ENCODE assay signal across 1 cellular context in the genomic region with DNA sequence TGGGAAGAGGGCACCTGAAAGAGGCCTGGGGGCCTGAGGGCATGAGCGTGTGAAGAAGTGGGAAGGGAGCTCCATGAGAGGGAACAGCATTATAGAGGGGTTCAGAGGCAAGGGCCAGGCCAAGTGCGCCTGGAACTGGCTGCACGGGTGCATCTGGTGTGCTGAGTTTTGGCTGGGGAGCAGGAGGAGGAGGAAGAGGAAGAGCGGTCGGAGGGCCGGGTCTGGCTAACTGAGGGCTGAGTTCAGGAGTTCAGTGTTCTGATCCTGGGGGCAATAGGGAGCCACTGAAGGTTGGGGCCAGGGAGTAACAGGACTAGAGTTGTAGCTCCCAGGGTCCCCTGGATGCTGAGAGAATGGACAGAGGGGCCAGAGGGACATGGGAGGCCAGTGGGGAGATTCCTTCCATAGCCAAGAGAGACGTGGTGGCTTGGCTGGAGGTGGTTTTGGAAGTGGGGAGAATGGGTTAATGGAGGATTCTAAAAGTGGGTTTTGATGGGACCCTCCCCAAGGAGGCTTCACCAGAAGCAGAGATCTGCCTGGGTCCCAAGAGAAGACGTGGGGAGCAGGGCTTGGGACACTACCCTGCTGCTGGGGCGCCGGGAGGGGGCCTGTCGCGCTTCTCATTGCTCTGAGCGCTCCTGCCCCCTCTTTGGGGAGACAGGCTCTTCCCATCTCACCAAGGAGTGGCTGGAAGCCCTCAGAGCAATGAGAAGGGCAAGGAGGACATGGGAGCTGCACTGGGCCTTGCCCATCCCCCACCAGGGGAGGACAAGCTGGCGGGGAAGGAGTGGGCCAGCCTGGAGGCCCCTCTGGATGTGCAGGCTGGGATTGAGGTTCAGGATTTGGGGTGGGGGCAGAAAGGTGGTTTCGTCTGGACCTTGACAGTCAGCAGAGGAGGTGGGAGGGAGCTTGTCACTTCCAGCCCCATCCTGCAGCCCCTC.
TF ChIP-seq lines count a peak whose summit lies in the region.

No MANE protein-coding gene starts in this region.

TF ChIP-seq in HepG2, 621 proteins besides CTCF, POLR2A, EP300 and RAD21 (continued from another document and continues in another):
- TF ChIP-seq HMG20A (CRISPR knock-in tag; IDR thresholded peaks at IDR 0.05; ENCODE audit: borderline replicate concordance) = no peak
- TF ChIP-seq CHD2 (IDR thresholded peaks at IDR 0.05; ENCODE audit: low read depth, low read length) = no peak
- TF ChIP-seq KAT7 (CRISPR knock-in tag; IDR thresholded peaks at IDR 0.05; ENCODE audit: borderline replicate concordance) = no peak
- TF ChIP-seq ZNF431 (CRISPR knock-in tag; IDR thresholded peaks at IDR 0.05; ENCODE audit: borderline replicate concordance, low read depth) = no peak
- TF ChIP-seq ZNF329 (CRISPR knock-in tag; IDR thresholded peaks at IDR 0.05; ENCODE audit: low read depth) = no peak
- no peak for TF ChIP-seq BCLAF1 (IDR thresholded peaks at IDR 0.05)
- no peak for TF ChIP-seq NFE2L2 (IDR thresholded peaks at IDR 0.05; ENCODE audit: low read length)
- TF ChIP-seq TGIF2 (CRISPR knock-in tag; IDR thresholded peaks at IDR 0.05) = no peak
- TF ChIP-seq ZNF746 (CRISPR knock-in tag; IDR thresholded peaks at IDR 0.05) = no peak
- TF ChIP-seq ZNF563 (CRISPR knock-in tag; IDR thresholded peaks at IDR 0.05) = no peak
- TF ChIP-seq FOSL2 (CRISPR knock-in tag; IDR thresholded peaks at IDR 0.05) = no peak
- TF ChIP-seq PLSCR1 (CRISPR knock-in tag; IDR thresholded peaks at IDR 0.05; ENCODE audit: borderline replicate concordance) = no peak
- TF ChIP-seq IRX3 (CRISPR knock-in tag; IDR thresholded peaks at IDR 0.05; ENCODE audit: borderline replicate concordance, low read depth) = no peak
- TF ChIP-seq, protein P1, sequence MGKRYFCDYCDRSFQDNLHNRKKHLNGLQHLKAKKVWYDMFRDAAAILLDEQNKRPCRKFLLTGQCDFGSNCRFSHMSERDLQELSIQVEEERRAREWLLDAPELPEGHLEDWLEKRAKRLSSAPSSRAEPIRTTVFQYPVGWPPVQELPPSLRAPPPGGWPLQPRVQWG (CRISPR knock-in tag; IDR thresholded peaks at IDR 0.05; ENCODE audit: borderline replicate concordance, low read depth) = no peak
- TF ChIP-seq ZNF546 (CRISPR knock-in tag; conservative IDR thresholded peaks at IDR 0.05) = no peak
- TF ChIP-seq U2AF1 (optimal IDR thresholded peaks at IDR 0.05; ENCODE audit: low read depth, low read length) = no peak
- TF ChIP-seq, protein P2, sequence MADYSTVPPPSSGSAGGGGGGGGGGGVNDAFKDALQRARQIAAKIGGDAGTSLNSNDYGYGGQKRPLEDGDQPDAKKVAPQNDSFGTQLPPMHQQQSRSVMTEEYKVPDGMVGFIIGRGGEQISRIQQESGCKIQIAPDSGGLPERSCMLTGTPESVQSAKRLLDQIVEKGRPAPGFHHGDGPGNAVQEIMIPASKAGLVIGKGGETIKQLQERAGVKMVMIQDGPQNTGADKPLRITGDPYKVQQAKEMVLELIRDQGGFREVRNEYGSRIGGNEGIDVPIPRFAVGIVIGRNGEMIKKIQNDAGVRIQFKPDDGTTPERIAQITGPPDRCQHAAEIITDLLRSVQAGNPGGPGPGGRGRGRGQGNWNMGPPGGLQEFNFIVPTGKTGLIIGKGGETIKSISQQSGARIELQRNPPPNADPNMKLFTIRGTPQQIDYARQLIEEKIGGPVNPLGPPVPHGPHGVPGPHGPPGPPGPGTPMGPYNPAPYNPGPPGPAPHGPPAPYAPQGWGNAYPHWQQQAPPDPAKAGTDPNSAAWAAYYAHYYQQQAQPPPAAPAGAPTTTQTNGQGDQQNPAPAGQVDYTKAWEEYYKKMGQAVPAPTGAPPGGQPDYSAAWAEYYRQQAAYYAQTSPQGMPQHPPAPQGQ (CRISPR knock-in tag; IDR thresholded peaks at IDR 0.05; ENCODE audit: borderline replicate concordance) = no peak
- TF ChIP-seq ZNF670 (CRISPR knock-in tag; IDR thresholded peaks at IDR 0.05; ENCODE audit: borderline replicate concordance) = peak; percentile 78
- TF ChIP-seq, protein P3, sequence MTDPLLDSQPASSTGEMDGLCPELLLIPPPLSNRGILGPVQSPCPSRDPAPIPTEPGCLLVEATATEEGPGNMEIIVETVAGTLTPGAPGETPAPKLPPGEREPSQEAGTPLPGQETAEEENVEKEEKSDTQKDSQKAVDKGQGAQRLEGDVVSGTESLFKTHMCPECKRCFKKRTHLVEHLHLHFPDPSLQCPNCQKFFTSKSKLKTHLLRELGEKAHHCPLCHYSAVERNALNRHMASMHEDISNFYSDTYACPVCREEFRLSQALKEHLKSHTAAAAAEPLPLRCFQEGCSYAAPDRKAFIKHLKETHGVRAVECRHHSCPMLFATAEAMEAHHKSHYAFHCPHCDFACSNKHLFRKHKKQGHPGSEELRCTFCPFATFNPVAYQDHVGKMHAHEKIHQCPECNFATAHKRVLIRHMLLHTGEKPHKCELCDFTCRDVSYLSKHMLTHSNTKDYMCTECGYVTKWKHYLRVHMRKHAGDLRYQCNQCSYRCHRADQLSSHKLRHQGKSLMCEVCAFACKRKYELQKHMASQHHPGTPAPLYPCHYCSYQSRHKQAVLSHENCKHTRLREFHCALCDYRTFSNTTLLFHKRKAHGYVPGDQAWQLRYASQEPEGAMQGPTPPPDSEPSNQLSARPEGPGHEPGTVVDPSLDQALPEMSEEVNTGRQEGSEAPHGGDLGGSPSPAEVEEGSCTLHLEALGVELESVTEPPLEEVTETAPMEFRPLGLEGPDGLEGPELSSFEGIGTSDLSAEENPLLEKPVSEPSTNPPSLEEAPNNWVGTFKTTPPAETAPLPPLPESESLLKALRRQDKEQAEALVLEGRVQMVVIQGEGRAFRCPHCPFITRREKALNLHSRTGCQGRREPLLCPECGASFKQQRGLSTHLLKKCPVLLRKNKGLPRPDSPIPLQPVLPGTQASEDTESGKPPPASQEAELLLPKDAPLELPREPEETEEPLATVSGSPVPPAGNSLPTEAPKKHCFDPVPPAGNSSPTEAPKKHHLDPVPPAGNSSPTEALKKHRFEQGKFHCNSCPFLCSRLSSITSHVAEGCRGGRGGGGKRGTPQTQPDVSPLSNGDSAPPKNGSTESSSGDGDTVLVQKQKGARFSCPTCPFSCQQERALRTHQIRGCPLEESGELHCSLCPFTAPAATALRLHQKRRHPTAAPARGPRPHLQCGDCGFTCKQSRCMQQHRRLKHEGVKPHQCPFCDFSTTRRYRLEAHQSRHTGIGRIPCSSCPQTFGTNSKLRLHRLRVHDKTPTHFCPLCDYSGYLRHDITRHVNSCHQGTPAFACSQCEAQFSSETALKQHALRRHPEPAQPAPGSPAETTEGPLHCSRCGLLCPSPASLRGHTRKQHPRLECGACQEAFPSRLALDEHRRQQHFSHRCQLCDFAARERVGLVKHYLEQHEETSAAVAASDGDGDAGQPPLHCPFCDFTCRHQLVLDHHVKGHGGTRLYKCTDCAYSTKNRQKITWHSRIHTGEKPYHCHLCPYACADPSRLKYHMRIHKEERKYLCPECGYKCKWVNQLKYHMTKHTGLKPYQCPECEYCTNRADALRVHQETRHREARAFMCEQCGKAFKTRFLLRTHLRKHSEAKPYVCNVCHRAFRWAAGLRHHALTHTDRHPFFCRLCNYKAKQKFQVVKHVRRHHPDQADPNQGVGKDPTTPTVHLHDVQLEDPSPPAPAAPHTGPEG (CRISPR knock-in tag; IDR thresholded peaks at IDR 0.05) = no peak
- peak; percentile 8; the same call in 1 of the 2 replicates for TF ChIP-seq ZNF263 (CRISPR knock-in tag; IDR thresholded peaks at IDR 0.05)
- no peak for TF ChIP-seq ZNF678 (CRISPR knock-in tag; IDR thresholded peaks at IDR 0.05)
- TF ChIP-seq ZNF143 (CRISPR knock-in tag; IDR thresholded peaks at IDR 0.05) = no peak
- TF ChIP-seq THYN1 (CRISPR knock-in tag; IDR thresholded peaks at IDR 0.05; ENCODE audit: borderline replicate concordance, low read depth) = no peak
- TF ChIP-seq ISL2 (CRISPR knock-in tag; IDR thresholded peaks at IDR 0.05) = no peak
- TF ChIP-seq MZF1 (CRISPR knock-in tag; IDR thresholded peaks at IDR 0.05; ENCODE audit: borderline replicate concordance) = 0 out of 2 replicates have a peak, but pooled peaks have one; percentile 29
- TF ChIP-seq NR2C2 (CRISPR knock-in tag; IDR thresholded peaks at IDR 0.05; ENCODE audit: borderline replicate concordance) = no peak
- no peak for TF ChIP-seq RFX5 (IDR thresholded peaks at IDR 0.05; ENCODE audit: low read depth, low read length)
- no peak for TF ChIP-seq MED8 (CRISPR knock-in tag; IDR thresholded peaks at IDR 0.05; ENCODE audit: insufficient replicate concordance)
- TF ChIP-seq ZNF619 (CRISPR knock-in tag; IDR thresholded peaks at IDR 0.05) = 0 out of 2 replicates have a peak, but pooled peaks have one; percentile 27
- TF ChIP-seq REPIN1 (CRISPR knock-in tag; IDR thresholded peaks at IDR 0.05; ENCODE audit: borderline replicate concordance, low read depth) = no peak
- no peak for TF ChIP-seq RFX1 (IDR thresholded peaks at IDR 0.05)
- TF ChIP-seq DMTF1 (CRISPR knock-in tag; IDR thresholded peaks at IDR 0.05) = no peak
- TF ChIP-seq SKIL (CRISPR knock-in tag; IDR thresholded peaks at IDR 0.05; ENCODE audit: borderline replicate concordance) = 0 out of 2 replicates have a peak, but pooled peaks have one; percentile 19
- no peak for TF ChIP-seq PAXIP1 (CRISPR knock-in tag; conservative IDR thresholded peaks at IDR 0.05)
- TF ChIP-seq GATAD1 (CRISPR knock-in tag; IDR thresholded peaks at IDR 0.05) = no peak
